Comparison of ENCODE assay signal across 22 cellular contexts in the genomic region with DNA sequence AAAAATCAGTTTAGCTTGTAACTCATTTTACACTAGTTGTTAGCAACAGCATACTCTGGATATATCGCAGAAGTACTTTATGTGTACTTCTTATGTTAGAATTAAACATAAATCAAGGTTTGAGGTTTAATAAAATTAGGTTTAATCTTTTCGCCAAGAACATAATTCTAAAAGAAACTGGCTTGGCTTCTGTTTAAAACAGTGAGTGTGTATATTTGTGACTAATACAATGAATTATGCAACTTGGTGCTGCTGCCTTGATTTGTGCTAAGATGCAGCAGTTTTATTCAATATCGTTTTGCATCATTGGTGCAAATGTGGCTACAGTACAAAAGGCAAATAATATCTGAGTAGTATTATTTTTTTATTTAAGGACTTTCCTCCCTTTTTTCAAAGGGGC. TPM values are rescaled to one million over a fixed set of nuclear protein-coding genes. Genes with fewer than 3 reads are reported as not detected.
DNase-seq lines count a peak whose midpoint lies in the region; ATAC-seq, FAIRE-seq and TF ChIP-seq lines count a peak whose summit lies in the region.
"Had no signal": no experiment of that assay in that cellular context is flagged by ENCODE, and none has a peak within 500 bp of the region (broad histone marks: within the 10 kb centered on the region; RNA-seq: fewer than 3 reads in every experiment).

No MANE protein-coding gene starts in this region.

- H3K4me1 Mint-ChIP-seq in GM23338, result peaks cover 43% of the 10 kb centered on the region

- H3K9me3 ChIP-seq in HUES64 (ENCODE audit: insufficient read depth, low read depth, low read length), result no peaks in the 10 kb centered on the region
- no peaks in the 10 kb centered on the region for H3K9me3 ChIP-seq in keratinocyte (ENCODE audit: control insufficient read depth, low read depth, low read length)
- H3K9me3 ChIP-seq: neutrophil, upper lobe of left lung had no signal

- WGBS in HUES64, result 99% methylated on average over 3 of the region's 3 CpGs

- H3F3A ChIP-seq in GM23338 (replicated peaks; ENCODE audit: low read depth), result no peaks in the 10 kb centered on the region

- H3K79me2 ChIP-seq in keratinocyte (ENCODE audit: control insufficient read depth, insufficient read depth, low read length) (peaks cover 7% of the 10 kb centered on the region), GM23338 (replicated peaks; ENCODE audit: insufficient read depth) (peaks cover 79% of the 10 kb centered on the region)

- H3K4me2 ChIP-seq in keratinocyte (ENCODE audit: control insufficient read depth, extremely low read depth, insufficient read depth, low read depth, low read length) (peak overlapping the region; percentile 45), GM23338 (no peak overlapping the region)
- H3K4me2 ChIP-seq: hepatocyte had no signal

- ATAC-seq in HG02981 (IDR thresholded peaks at IDR 0.05; ENCODE audit: unreplicated experiment) (no peak), GM23338 (no peak)

- no peaks in the 10 kb centered on the region for H3K9me3 Mint-ChIP-seq in GM23338
- H3K9me3 Mint-ChIP-seq: activated T-helper 2 cell treated with anti-CD3 and anti-CD28 coated beads, Interferon-gamma antibody, Interleukin-2, Interleukin-4, amounts not matched to agents 10 μg/mL and 5 μg/mL and 100 μg/mL, durations not matched to agents 14 hours and 24 hours and 36 hours; WTC11 had no signal

- H3K4me3 Mint-ChIP-seq in GM23338, result no peak overlapping the region
- H3K4me3 Mint-ChIP-seq: WTC11 had no signal

- dilution Hi-C loops in keratinocyte (cut with MboI; ENCODE audit: extremely low pct_ligation_motif_present, low sequenced_read_pairs), result no loop called here

- H3K9me1 ChIP-seq in keratinocyte (ENCODE audit: control insufficient read depth, extremely low read depth, insufficient read depth, low read length), result no peaks in the 10 kb centered on the region

- peaks cover 3% of the 10 kb centered on the region for H3K27me3 Mint-ChIP-seq in GM23338 (ENCODE audit: insufficient read depth, low read depth, poor library complexity)

- H2AFZ ChIP-seq in keratinocyte (ENCODE audit: control insufficient read depth, low read length) (no peak overlapping the region), GM23338 (no peak overlapping the region)
- H2AFZ ChIP-seq: hepatocyte had no signal

- H3K9ac ChIP-seq in HUES64 (ENCODE audit: low read depth, low read length), result no peak overlapping the region
- peak overlapping the region; percentile 42 for H3K9ac ChIP-seq in keratinocyte (ENCODE audit: control insufficient read depth, extremely low read depth, insufficient read depth, low read length)

- H3K36me3 Mint-ChIP-seq in GM23338 (ENCODE audit: low read depth), result no peaks in the 10 kb centered on the region
- H3K36me3 Mint-ChIP-seq: WTC11 had no signal

- no peak for FAIRE-seq in keratinocyte (lab: Jason Lieb, UNC)
- FAIRE-seq: colon had no signal

- no peaks in the 10 kb centered on the region for H3K9me2 ChIP-seq in GM23338 (ENCODE audit: insufficient read depth)

- no peaks in the 10 kb centered on the region for H3K36me3 ChIP-seq in HUES64 (ENCODE audit: insufficient read depth, low read length)
- no peaks in the 10 kb centered on the region for H3K36me3 ChIP-seq in keratinocyte (ENCODE audit: control insufficient read depth in 2 of 2, extremely low read depth in 1 of 2, insufficient read depth in 2 of 2, low read length in 2 of 2)
- no peaks in the 10 kb centered on the region for H3K36me3 ChIP-seq in GM23338 (ENCODE audit: insufficient read depth)
- H3K36me3 ChIP-seq: neutrophil, upper lobe of left lung had no signal

- H3K27me3 ChIP-seq in HUES64 (ENCODE audit: insufficient read depth, low read length) (no peaks in the 10 kb centered on the region), keratinocyte (ENCODE audit: control insufficient read depth, extremely low read depth, insufficient read depth, low read length) (no peaks in the 10 kb centered on the region), GM23338 (ENCODE audit: insufficient read depth) (no peaks in the 10 kb centered on the region)
- H3K27me3 ChIP-seq: hepatocyte, neutrophil, upper lobe of left lung had no signal

- DNase-seq in AG08395 (ENCODE audit: low spot score) (peak; percentile 15), cardiac fibroblast (ENCODE audit: low read depth in 2 of 2) (peak; percentile 55 to 73), keratinocyte (ENCODE audit: low read depth, low spot score) (no peak), NCI-H2029 treated with DMSO at 0.1 percent for 48 hours (lab: John Stamatoyannopoulos, UW) (no peak), GM23338 (ENCODE audit: low spot score) (no peak), NCI-H1436 (lab: John Stamatoyannopoulos, UW) (no peak)
- DNase-seq: ACHN; activated CD8-positive, alpha-beta memory T cell treated with anti-CD3 and anti-CD28 coated beads for 24 hours; amniotic stem cell; GOT3; KG1; midbrain; NCI-H1417 treated with DMSO at 0.1 percent for 48 hours; NCI-H2227 treated with DMSO at 0.1 percent for 48 hours had no signal

- no peak overlapping the region for H3K4me3 ChIP-seq in HUES64 (ENCODE audit: low read length)
- H3K4me3 ChIP-seq in cardiac fibroblast (replicated peaks in 1 of 2; ENCODE audit: low read depth in 2 of 2, low read length in 2 of 2), result no peak overlapping the region
- H3K4me3 ChIP-seq in keratinocyte (ENCODE audit: control insufficient read depth in 2 of 3, extremely low read depth in 1 of 3, insufficient read depth in 2 of 3, low read depth in 1 of 3, low read length in 3 of 3), result no peak overlapping the region
- no peak overlapping the region for H3K4me3 ChIP-seq in GM23338
- H3K4me3 ChIP-seq: hepatocyte, upper lobe of left lung had no signal

- H4K20me1 ChIP-seq in keratinocyte (ENCODE audit: control insufficient read depth, extremely low read depth, insufficient read depth, low read length) (no peaks in the 10 kb centered on the region), GM23338 (replicated peaks; ENCODE audit: insufficient read depth) (0 out of 2 replicates have a peak, but pooled peaks cover 12% of the 10 kb centered on the region)

- peaks cover 19% of the 10 kb centered on the region for H3K4me1 ChIP-seq in HUES64 (ENCODE audit: insufficient read depth, low read length)
- H3K4me1 ChIP-seq in keratinocyte (ENCODE audit: control insufficient read depth, extremely low read depth, insufficient read depth, low read length), result peaks cover 13% of the 10 kb centered on the region
- H3K4me1 ChIP-seq in GM23338 (ENCODE audit: insufficient read depth), result peaks cover 17% of the 10 kb centered on the region

- H3K27ac Mint-ChIP-seq in GM23338, result no peak overlapping the region
- H3K27ac Mint-ChIP-seq: activated T-helper 2 cell treated with anti-CD3 and anti-CD28 coated beads, Interferon-gamma antibody, Interleukin-2, Interleukin-4, amounts not matched to agents 10 μg/mL and 5 μg/mL and 100 μg/mL, durations not matched to agents 14 hours and 24 hours and 36 hours had no signal

- H3K27ac ChIP-seq in HUES64 (ENCODE audit: low read depth, low read length) (0 out of 2 replicates have a peak overlapping the region, but pooled peaks have one; percentile 1), keratinocyte (ENCODE audit: control insufficient read depth, insufficient read depth, low read length) (peak overlapping the region; percentile 28), GM23338 (ENCODE audit: low read depth) (no peak overlapping the region)
- H3K27ac ChIP-seq: neutrophil, upper lobe of left lung had no signal

- no peak for TF ChIP-seq CTCF in cardiac fibroblast (IDR thresholded peaks at IDR 0.05; ENCODE audit: low read depth, low read length)
- TF ChIP-seq CTCF in keratinocyte (optimal IDR thresholded peaks at IDR 0.05 in 1 of 3, IDR thresholded peaks at IDR 0.05 in 1 of 3, conservative IDR thresholded peaks at IDR 0.05 in 1 of 3; ENCODE audit: extremely low read depth in 1 of 3, insufficient read depth in 2 of 3, low read length in 3 of 3), result no peak
- TF ChIP-seq CTCF in GM23338 (conservative IDR thresholded peaks at IDR 0.05; ENCODE audit: low read depth in 2 of 2), result no peak

TF ChIP-seq in GM23338, 12 proteins besides CTCF, POLR2A, EP300 and RAD21:
- no peak for TF ChIP-seq CREB1 (CRISPR knock-in tag; IDR thresholded peaks at IDR 0.05; ENCODE audit: low read depth)
- no peak for TF ChIP-seq JUNB (IDR thresholded peaks at IDR 0.05; ENCODE audit: unreplicated experiment)
- no peak for TF ChIP-seq ETS1 (IDR thresholded peaks at IDR 0.05)
- TF ChIP-seq EZH2phosphoT487 (IDR thresholded peaks at IDR 0.05; ENCODE audit: unreplicated experiment), result no peak
- TF ChIP-seq EZH2 (IDR thresholded peaks at IDR 0.05; ENCODE audit: low read depth, unreplicated experiment), result no peak

RNA-seq across cellular contexts. Expression of gene USP25, which starts 44.8 kb away (rescaled TPM):
- polyA plus RNA-seq in HUES64 (2013, experiment 1 of 2), result 20.0 TPM
- 20.1 TPM for polyA plus RNA-seq in HUES64 (2013, experiment 2 of 2)
- polyA plus RNA-seq in keratinocyte (14.4 to 17.8 TPM (median 16.0 TPM) in 3 replicates), GM23338 (2016; fragmentation: Nextera tagmentation; extraction: Ambion mirVana) (11.8 and 14.2 TPM in 2 replicates)
- 22.7 TPM for polyA plus RNA-seq in keratinocyte (2011; ENCODE audit: low read depth)
- polyA plus RNA-seq in keratinocyte (2011; cell fraction: cytosol; rRNA removed), result 12.7 and 22.4 TPM in 2 replicates
- 14.7 and 18.1 TPM in 2 replicates for polyA plus RNA-seq in keratinocyte (2011; cell fraction: nucleus; rRNA removed)
- 14.3 and 14.5 TPM in 2 replicates for polyA plus RNA-seq in keratinocyte (2012; ENCODE audit: low replicate concordance)
- polyA minus RNA-seq in keratinocyte, result 8.4 to 55.9 TPM (median 40.1 TPM) in 3 replicates
- polyA minus RNA-seq in keratinocyte (2011; cell fraction: cytosol; rRNA and poly(A)+ RNA removed), result 20.5 TPM
- polyA minus RNA-seq in keratinocyte (2011; cell fraction: nucleus; rRNA and poly(A)+ RNA removed), result 31.8 and 65.9 TPM in 2 replicates
- total RNA-seq in GM23338 (2014; rRNA removed; shearing (Covaris generic)), result 49.2 and 69.3 TPM in 2 replicates

Comparison
In these comparisons a context has a peak if more than half of its experiments do, and no peak if none do; other contexts are left out.
1. DNase-seq: peak in AG08395 (single experiment) and cardiac fibroblast (2 of 2); none in keratinocyte (single experiment), NCI-H2029 treated with DMSO at 0.1 percent for 48 hours (single experiment), GM23338 (single experiment) and NCI-H1436 (single experiment).